In genomic region chr7:250523-250922, GRCh38 we compare ENCODE assay signal across 25 cellular contexts. TPM values are rescaled to one million over a fixed set of nuclear protein-coding genes. Genes with fewer than 3 reads are reported as not detected.
A peak's percentile ranks its signal among the peaks of the same experiment; 100 is the strongest.
DNase-seq lines count a peak whose midpoint lies in the region; ATAC-seq and TF ChIP-seq lines count a peak whose summit lies in the region.
"Had no signal": no experiment of that assay in that cellular context is flagged by ENCODE, and none has a peak within 500 bp of the region (broad histone marks: within the 10 kb centered on the region; RNA-seq: fewer than 3 reads in every experiment).

No MANE protein-coding gene starts in this region.

- H3K36me3 ChIP-seq in mesenchymal stem cell (ENCODE audit: control insufficient read depth in 1 of 2, insufficient read depth in 2 of 2, low read depth in 1 of 2, low read length in 2 of 2) (peaks cover 93 to 94% of the 10 kb centered on the region in 2 experiments), stomach (peaks cover 68 to 100% (median 100%) of the 10 kb centered on the region in 4 donors)
- H3K36me3 ChIP-seq: BE2C had no signal

- H3K4me1 ChIP-seq in right cardiac atrium (ENCODE audit: control insufficient read depth, insufficient read depth, low read length) (no peaks in the 10 kb centered on the region), mesenchymal stem cell (ENCODE audit: control insufficient read depth, insufficient read depth, low read depth, low read length) (no peaks in the 10 kb centered on the region), stomach (peaks cover 0 to 4% (median 0%) of the 10 kb centered on the region in 4 donors)
- H3K4me1 ChIP-seq: A549; BE2C; BLaER1 treated with 17β-estradiol and CSF1 and Interleukin-3, amounts not matched to agents 10 nM and 100 nM had no signal

- WGBS in right cardiac atrium: 92% methylated on average over 15 of the region's 15 CpGs
- 84% methylated on average over 15 of the region's 15 CpGs for whole genome bisulfite sequencing in mesenchymal stem cell
- WGBS in stomach, 5 donors: 85 to 92% (median 91%) methylated on average over 15 of the region's 15 CpGs

- H2BK120ac ChIP-seq in mesenchymal stem cell (ENCODE audit: low read depth, low read length): no peak overlapping the region

- peaks cover 4% of the 10 kb centered on the region for H3K79me1 ChIP-seq in mesenchymal stem cell (replicated peaks; ENCODE audit: low read length, poor library complexity, severe bottlenecking)

- no peak overlapping the region for H3K4me2 ChIP-seq in mesenchymal stem cell (ENCODE audit: low read length, poor library complexity, severe bottlenecking)
- H3K4me2 ChIP-seq: A549; BLaER1 treated with 17β-estradiol and CSF1 and Interleukin-3, amounts not matched to agents 10 nM and 100 nM; GM23338 had no signal

- no peak overlapping the region for H3K18ac ChIP-seq in mesenchymal stem cell (ENCODE audit: low read depth in 1 of 2, low read length in 2 of 2)

- H2BK5ac ChIP-seq in mesenchymal stem cell (ENCODE audit: low read depth, low read length, poor library complexity, severe bottlenecking): no peak overlapping the region

- H2BK15ac ChIP-seq in mesenchymal stem cell (ENCODE audit: low read depth, poor library complexity, severe bottlenecking): peak overlapping the region; percentile 68

- intact Hi-C loops in right cardiac atrium (cut with DNase I) (no loop called here), left ventricle myocardium superior (cut with micrococcal nuclease) (no loop called here), stomach (cut with DNase I; ENCODE audit: low total_unique reads) (no loop called here)

- H3K9me3 Mint-ChIP-seq in glutamatergic neuron (ENCODE audit: unreplicated experiment): peaks cover 22% of the 10 kb centered on the region
- H3K9me3 Mint-ChIP-seq: CD4-positive, alpha-beta T cell; CD8-positive, alpha-beta memory T cell had no signal

- no peak overlapping the region for H2AK5ac ChIP-seq in mesenchymal stem cell (ENCODE audit: low read length, severe bottlenecking)

- DNase-seq in right cardiac atrium (peak in 2 of 3 donors; percentile 6 to 30), left ventricle myocardium superior (no peak), glutamatergic neuron (no peak), mesenchymal stem cell (no peak), stomach (no peak)
- DNase-seq in stimulated activated naive CD8-positive, alpha-beta T cell treated with anti-CD3 and anti-CD28 coated beads, Interleukin-15, Interleukin-2, amounts not matched to agents 100 U/mL and 50 U/mL, for 24 hours: no peak
- DNase-seq: 8988T; ACHN; AML-193; BE2C; CD4-positive, alpha-beta T cell; CD8-positive, alpha-beta memory T cell; DMS53; DMS79 treated with DMSO at 0.1 percent for 48 hours; GF-D8; H9 had no signal

- ATAC-seq in right cardiac atrium (no peak), left ventricle myocardium superior (no peak), HG02588 (IDR thresholded peaks at IDR 0.05; ENCODE audit: unreplicated experiment) (no peak)
- ATAC-seq in stimulated activated naive CD8-positive, alpha-beta T cell treated with anti-CD3 and anti-CD28 coated beads, Interleukin-15, Interleukin-2, amounts not matched to agents 100 U/mL and 50 U/mL, for 24 hours: no peak
- ATAC-seq: A549, GM23338, HCT116 had no signal

- no peak for TF ChIP-seq POLR2A in stomach (IDR thresholded peaks at IDR 0.05)

- no peak overlapping the region for H4K8ac ChIP-seq in mesenchymal stem cell (ENCODE audit: low read length)

- H4K91ac ChIP-seq in mesenchymal stem cell (ENCODE audit: low read length): no peak overlapping the region

- no peak overlapping the region for H3K14ac ChIP-seq in mesenchymal stem cell (ENCODE audit: low read length in 2 of 2)

- H3K23ac ChIP-seq in mesenchymal stem cell (ENCODE audit: low read length in 2 of 2): no peak overlapping the region

- peaks cover 10% of the 10 kb centered on the region for H3K27me3 Mint-ChIP-seq in glutamatergic neuron (ENCODE audit: unreplicated experiment)
- H3K27me3 Mint-ChIP-seq: CD4-positive, alpha-beta T cell had no signal

- no peak overlapping the region for H3K4ac ChIP-seq in mesenchymal stem cell (ENCODE audit: low read depth in 1 of 2, low read length in 2 of 2)

- H3K9ac ChIP-seq in mesenchymal stem cell (ENCODE audit: low read length): no peak overlapping the region
- H3K9ac ChIP-seq: BLaER1 treated with 17β-estradiol and CSF1 and Interleukin-3, amounts not matched to agents 10 nM and 100 nM had no signal

- peaks cover 22% of the 10 kb centered on the region for H3K36me3 Mint-ChIP-seq in glutamatergic neuron (ENCODE audit: unreplicated experiment)
- H3K36me3 Mint-ChIP-seq: CD8-positive, alpha-beta memory T cell had no signal

- H3K4me3 Mint-ChIP-seq in glutamatergic neuron (ENCODE audit: unreplicated experiment): no peak overlapping the region
- H3K4me3 Mint-ChIP-seq: CD14-positive monocyte; CD4-positive, alpha-beta T cell; CD8-positive, alpha-beta memory T cell; GM23338; H9 had no signal

- H2BK12ac ChIP-seq in mesenchymal stem cell (ENCODE audit: low read length in 2 of 2): no peak overlapping the region

- H3K27me3 ChIP-seq in right cardiac atrium (ENCODE audit: control insufficient read depth, insufficient read depth) (no peaks in the 10 kb centered on the region), mesenchymal stem cell (ENCODE audit: control insufficient read depth in 1 of 2, insufficient read depth in 1 of 2, low read length in 2 of 2) (no peaks in the 10 kb centered on the region), stomach (no peaks in the 10 kb centered on the region)
- H3K27me3 ChIP-seq: BE2C; BLaER1 treated with 17β-estradiol and CSF1 and Interleukin-3, amounts not matched to agents 10 nM and 100 nM had no signal

- H3K9me3 ChIP-seq in right cardiac atrium (ENCODE audit: control insufficient read depth, low read length) (no peaks in the 10 kb centered on the region), mesenchymal stem cell (ENCODE audit: control insufficient read depth, low read length) (no peaks in the 10 kb centered on the region), stomach (no peaks in the 10 kb centered on the region)
- H3K9me3 ChIP-seq: BE2C had no signal

- H3K4me1 Mint-ChIP-seq in glutamatergic neuron (ENCODE audit: low read depth, unreplicated experiment): peaks cover 8% of the 10 kb centered on the region
- H3K4me1 Mint-ChIP-seq: CD14-positive monocyte; CD8-positive, alpha-beta memory T cell; GM23338; H9 had no signal

- no peak overlapping the region for H3K4me3 ChIP-seq in right cardiac atrium (ENCODE audit: low read length)
- H3K4me3 ChIP-seq in mesenchymal stem cell (ENCODE audit: insufficient read depth in 1 of 2, low read depth in 1 of 2, low read length in 2 of 2): no peak overlapping the region
- no peak overlapping the region for H3K4me3 ChIP-seq in stomach
- H3K4me3 ChIP-seq: A549; BLaER1 treated with 17β-estradiol and CSF1 and Interleukin-3, amounts not matched to agents 10 nM and 100 nM; GM23338 had no signal

- peak overlapping the region; percentile 17 for H3K27ac Mint-ChIP-seq in glutamatergic neuron (ENCODE audit: unreplicated experiment)
- H3K27ac Mint-ChIP-seq: CD14-positive monocyte; CD4-positive, alpha-beta T cell; CD8-positive, alpha-beta memory T cell; GM23338 had no signal

- no peak for TF ChIP-seq EP300 in stomach (IDR thresholded peaks at IDR 0.05)

- TF ChIP-seq CTCF in glutamatergic neuron (IDR thresholded peaks at IDR 0.05; ENCODE audit: partially characterized antibody, unreplicated experiment) (no peak), stomach (IDR thresholded peaks at IDR 0.05) (no peak)

- no peak overlapping the region for H2AFZ ChIP-seq in mesenchymal stem cell (ENCODE audit: low read depth, low read length)
- H2AFZ ChIP-seq: GM23338 had no signal

- no peak overlapping the region for H3K27ac ChIP-seq in right cardiac atrium (ENCODE audit: low read length)
- no peak overlapping the region for H3K27ac ChIP-seq in mesenchymal stem cell (ENCODE audit: low read length, poor library complexity, severe bottlenecking)
- no peak overlapping the region for H3K27ac ChIP-seq in stomach
- H3K27ac ChIP-seq: A549; BLaER1 treated with 17β-estradiol and CSF1 and Interleukin-3, amounts not matched to agents 10 nM and 100 nM had no signal

RNA-seq across cellular contexts. Expression of gene FOXL3, which starts 39.4 kb away (rescaled TPM):
- total RNA-seq in right cardiac atrium (not detected), left ventricle myocardium superior (not detected), glutamatergic neuron (ENCODE audit: unreplicated experiment) (not detected), stomach (not detected)
- polyA plus RNA-seq in right cardiac atrium (not detected), stomach (not detected)
- polyA plus RNA-seq in mesenchymal stem cell (2013, experiment 1 of 2): not detected
- polyA plus RNA-seq in mesenchymal stem cell (2013, experiment 2 of 2): not detected
- total RNA-seq: CD4-positive, alpha-beta T cell; CD8-positive, alpha-beta memory T cell; Daoy; G401; GM23338; H4; H9 had no signal
- polyA plus RNA-seq: A549; CD14-positive monocyte; CD8-positive, alpha-beta memory T cell; GM23338 had no signal

RNA-seq across cellular contexts. Expression of gene FAM20C, which starts 58.2 kb away (rescaled TPM):
- total RNA-seq in right cardiac atrium: 10 to 100 TPM; 25.3 to 46.3 (median 33.9) TPM
- polyA plus RNA-seq in right cardiac atrium: 17.6 TPM
- total RNA-seq in left ventricle myocardium superior: 23.8 TPM
- 199 TPM for total RNA-seq in glutamatergic neuron (ENCODE audit: unreplicated experiment)
- polyA plus RNA-seq in mesenchymal stem cell (2013, experiment 1 of 2): 56.3 TPM
- polyA plus RNA-seq in mesenchymal stem cell (2013, experiment 2 of 2): 57.5 TPM
- total RNA-seq in stomach: 10 to 100 TPM; 21.3 to 89.8 (median 49.0) TPM
- polyA plus RNA-seq in stomach: 10 to 100 TPM; 19.1 to 35.2 (median 33.9) TPM
- polyA plus RNA-seq: CD8-positive, alpha-beta memory T cell had no signal

Comparison
In these comparisons a context has a peak if more than half of its experiments do, and no peak if none do; other contexts are left out.
1. DNase-seq: peak in right cardiac atrium (2 of 3); none in left ventricle myocardium superior (single experiment), glutamatergic neuron (single experiment), mesenchymal stem cell (single experiment), stomach (single experiment) and stimulated activated naive CD8-positive, alpha-beta T cell treated with anti-CD3 and anti-CD28 coated beads, Interleukin-15, Interleukin-2, amounts not matched to agents 100 U/mL and 50 U/mL, for 24 hours (single experiment).